Comparison of ENCODE assay signal across 22 cellular contexts in genomic region chr9:104276709-104277245, GRCh38.
DNase-seq lines count a peak whose midpoint lies in the region; ATAC-seq and TF ChIP-seq lines count a peak whose summit lies in the region.
"Had no signal": no experiment of that assay in that cellular context is flagged by ENCODE, and none has a peak within 500 bp of the region (broad histone marks: within the 10 kb centered on the region; RNA-seq: fewer than 3 reads in every experiment).

No MANE protein-coding gene starts in this region.

- DNase-seq in EL (peak; percentile 78), MG63 (peak; percentile 5), astrocyte of the spinal cord (ENCODE audit: low read depth, low spot score) (peak; percentile 12), hepatocyte (ENCODE audit: low spot score) (no peak), OCI-M1 (lab: John Stamatoyannopoulos, UW) (no peak)
- DNase-seq: activated CD4-positive, alpha-beta T cell treated with anti-CD3 and anti-CD28 coated beads, Interleukin-2, amount 10 ng/mL, durations not matched to agents 7 days and 5 days; activated naive CD8-positive, alpha-beta T cell treated with anti-CD3 and anti-CD28 coated beads, Interleukin-2, amount 50 U/mL, for 24 hours; COR-L47; H7; KBM-7; left cardiac atrium; NCI-H1092 treated with DMSO at 0.1 percent for 48 hours; NCI-H2081 treated with DMSO at 0.1 percent for 48 hours; NCI-H510A; nephron progenitor cell; stimulated activated CD4-positive, alpha-beta T cell treated with anti-CD3 and anti-CD28 coated beads, Interleukin-4, amount 100 ng/mL, for 1 hour; stimulated activated naive CD8-positive, alpha-beta T cell treated with anti-CD3 and anti-CD28 coated beads, Interleukin-15, amount 100 ng/mL, for 72 hours; SW 1271 had no signal

- in situ Hi-C loops in astrocyte of the spinal cord (cut with HindIII; ENCODE audit: low sequenced_read_pairs): no loop called here

- no peaks in the 10 kb centered on the region for H3K79me2 ChIP-seq in hepatocyte

- H3K9me2 ChIP-seq in hepatocyte (replicated peaks; ENCODE audit: insufficient read depth): no peaks in the 10 kb centered on the region

- H3K36me3 ChIP-seq in MG63 (no peaks in the 10 kb centered on the region), hepatocyte (replicated peaks; ENCODE audit: insufficient read depth, low read depth) (no peaks in the 10 kb centered on the region)

- no peak overlapping the region for H3K4me2 ChIP-seq in hepatocyte

- H3K4me3 ChIP-seq in MG63: no peak overlapping the region
- H3K4me3 ChIP-seq in astrocyte of the spinal cord (ENCODE audit: low read depth, low read length): no peak overlapping the region
- no peak overlapping the region for H3K4me3 ChIP-seq in hepatocyte

- ATAC-seq in HG03460 (IDR thresholded peaks at IDR 0.05; ENCODE audit: unreplicated experiment) (no peak), HG02981 (IDR thresholded peaks at IDR 0.05; ENCODE audit: unreplicated experiment) (no peak), GM19324 (IDR thresholded peaks at IDR 0.05; ENCODE audit: low FRiP score, unreplicated experiment) (no peak)
- ATAC-seq: activated naive CD8-positive, alpha-beta T cell treated with anti-CD3 and anti-CD28 coated beads, Interleukin-2, amount 50 U/mL, for 24 hours; foreskin keratinocyte; left cardiac atrium; stimulated activated naive CD8-positive, alpha-beta T cell treated with anti-CD3 and anti-CD28 coated beads, Interleukin-15, amount 100 ng/mL, for 72 hours had no signal

- H3K27me3 ChIP-seq in MG63 (no peaks in the 10 kb centered on the region), hepatocyte (no peaks in the 10 kb centered on the region)
- H3K27me3 ChIP-seq: foreskin keratinocyte had no signal

- H2AFZ ChIP-seq in hepatocyte: peak overlapping the region; percentile 15

- no peak overlapping the region for H3K27ac ChIP-seq in hepatocyte
- H3K27ac ChIP-seq: foreskin keratinocyte had no signal

- H4K20me1 ChIP-seq in hepatocyte (ENCODE audit: insufficient read depth, poor library complexity, severe bottlenecking): no peaks in the 10 kb centered on the region

- no peaks in the 10 kb centered on the region for H3K4me1 ChIP-seq in hepatocyte (ENCODE audit: insufficient read depth)

- WGBS in hepatocyte (ENCODE audit: low lambda C conversion rate, missing lambda C conversion rate): 79% methylated on average over 3 of the region's 3 CpGs

- H3K9me3 ChIP-seq in MG63 (no peaks in the 10 kb centered on the region), hepatocyte (ENCODE audit: low read depth) (no peaks in the 10 kb centered on the region)

- TF ChIP-seq CTCF in astrocyte of the spinal cord (IDR thresholded peaks at IDR 0.05; ENCODE audit: low read depth, low read length) (no peak), hepatocyte (IDR thresholded peaks at IDR 0.05; ENCODE audit: poor library complexity) (no peak)

Comparison
In these comparisons a context has a peak if more than half of its experiments do, and no peak if none do; other contexts are left out.
1. DNase-seq: peak in EL (single experiment), MG63 (single experiment) and astrocyte of the spinal cord (single experiment); none in hepatocyte (single experiment) and OCI-M1 (single experiment).